ENCODE assay signal across 24 cellular contexts in the genomic region with DNA sequence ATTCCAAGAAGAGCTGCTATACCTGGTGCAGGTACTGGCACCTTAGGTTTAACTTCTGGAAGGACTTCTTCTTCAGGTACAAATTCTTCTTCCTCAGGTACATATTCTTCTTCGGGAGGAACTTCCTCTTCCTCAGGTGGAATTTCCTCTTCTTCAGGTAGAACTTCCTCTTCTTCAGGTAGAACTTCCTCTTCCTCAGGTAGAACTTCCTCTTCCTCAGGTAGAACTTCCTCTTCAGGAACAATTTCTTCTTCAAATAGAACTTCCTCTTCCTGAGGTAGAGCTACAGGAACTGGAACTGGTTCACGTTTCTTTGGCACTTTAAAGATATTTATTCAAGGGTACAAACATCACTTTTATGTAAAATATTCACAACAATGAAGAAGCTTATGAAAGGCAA.
"Had no signal": no experiment of that assay in that cellular context is flagged by ENCODE, and none has a peak within 500 bp of the region (broad histone marks: within the 10 kb centered on the region; RNA-seq: fewer than 3 reads in every experiment).

No MANE protein-coding gene starts in this region.

- H3K4me3 ChIP-seq: K562, PC-9 had no signal

- H3K9me3 Mint-ChIP-seq: activated T-helper 1 cell treated with anti-CD3 and anti-CD28 coated beads, Interleukin-12 subunit alpha, Interleukin-12 subunit beta, Interleukin-2, Interleukin-4 antibody, amounts not matched to agents 30 ng/mL and 10 ng/mL and 1 ng/mL, durations not matched to agents 14 hours and 24 hours and 36 hours; brain had no signal

- H3K27me3 Mint-ChIP-seq: activated naive CD8-positive, alpha-beta T cell; brain had no signal

- H3K36me3 Mint-ChIP-seq: brain had no signal

- DNase-seq: activated CD4-positive, alpha-beta T cell treated with anti-CD3 and anti-CD28 coated beads for 48 hours; activated CD4-positive, alpha-beta T cell treated with anti-CD3 and anti-CD28 coated beads, Interleukin-2, amount 50 U/mL, for 4 hours; activated CD4-positive, CD25-positive, alpha-beta regulatory T cell treated with anti-CD3 and anti-CD28 coated beads, Interleukin-2, amount 50 U/mL, for 72 hours; activated CD8-positive, alpha-beta memory T cell treated with anti-CD3 and anti-CD28 coated beads, Interleukin-2, amount 50 U/mL, for 48 hours; activated CD8-positive, alpha-beta T cell treated with anti-CD3 and anti-CD28 coated beads, Interleukin-2, amount 10 ng/mL, durations not matched to agents 7 days and 5 days; activated effector memory CD4-positive, alpha-beta T cell treated with Interleukin-2 at 50 U/mL for 16 hours; activated naive CD4-positive, alpha-beta T cell; activated T-cell treated with anti-CD3 and anti-CD28 coated beads, Interleukin-2, amount 50 U/mL, for 1 hour; amygdala; Kasumi-1; NCI-H1105 treated with DMSO at 0.1 percent for 48 hours; NCI-H1436 treated with DMSO at 0.1 percent for 48 hours; NCI-H187; NCI-H2081 treated with DMSO at 0.1 percent for 48 hours; NCI-H446; NCI-H524; PC-9; SHP77 treated with DMSO at 0.1 percent for 48 hours; T-helper 1 cell; WERI-Rb-1 had no signal

- H3K4me3 Mint-ChIP-seq: activated CD8-positive, alpha-beta T cell treated with anti-CD3 and anti-CD28 coated beads, Interleukin-2, amount 10 ng/mL, durations not matched to agents 7 days and 5 days; activated naive CD8-positive, alpha-beta T cell; activated T-helper 1 cell treated with anti-CD3 and anti-CD28 coated beads, Interleukin-12 subunit alpha, Interleukin-12 subunit beta, Interleukin-2, Interleukin-4 antibody, amounts not matched to agents 30 ng/mL and 10 ng/mL and 1 ng/mL, durations not matched to agents 14 hours and 24 hours and 36 hours; brain had no signal

- H3K4me1 Mint-ChIP-seq: brain had no signal

- ATAC-seq: activated CD8-positive, alpha-beta T cell treated with anti-CD3 and anti-CD28 coated beads, Interleukin-2, amount 10 ng/mL, durations not matched to agents 7 days and 5 days; K562 had no signal

- H3K27ac ChIP-seq: PC-9, WERI-Rb-1 had no signal

- H3K27ac Mint-ChIP-seq: activated CD8-positive, alpha-beta T cell treated with anti-CD3 and anti-CD28 coated beads, Interleukin-2, amount 10 ng/mL, durations not matched to agents 7 days and 5 days; activated naive CD8-positive, alpha-beta T cell; activated T-helper 1 cell treated with anti-CD3 and anti-CD28 coated beads, Interleukin-12 subunit alpha, Interleukin-12 subunit beta, Interleukin-2, Interleukin-4 antibody, amounts not matched to agents 30 ng/mL and 10 ng/mL and 1 ng/mL, durations not matched to agents 14 hours and 24 hours and 36 hours; brain had no signal
